ENCODE assay signal across 11 cellular contexts in the genomic region with DNA sequence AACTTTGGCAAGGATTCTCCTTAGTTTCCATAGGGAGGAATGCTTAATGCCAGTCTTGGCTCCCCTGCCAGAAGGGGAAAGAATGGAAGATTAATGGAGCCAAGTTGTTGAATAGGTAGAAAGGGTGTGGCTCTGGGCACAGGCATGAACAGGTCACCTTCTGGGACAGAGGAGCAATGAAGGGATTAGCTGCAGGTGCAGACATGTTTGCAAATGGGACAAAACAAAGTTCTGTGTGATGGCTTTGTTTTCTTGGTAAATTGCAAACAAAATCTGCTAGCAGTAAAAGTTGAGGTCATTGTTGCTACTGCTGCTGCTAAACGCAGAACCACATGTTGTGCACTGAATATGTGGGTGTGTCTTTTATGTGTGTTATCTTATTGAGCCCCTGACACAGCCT.
"Had no signal": no experiment of that assay in that cellular context is flagged by ENCODE, and none has a peak within 500 bp of the region (broad histone marks: within the 10 kb centered on the region; RNA-seq: fewer than 3 reads in every experiment).

No MANE protein-coding gene starts in this region.

- H3K36me3 ChIP-seq: neutrophil, right atrium auricular region, thyroid gland had no signal

- H3K4me3 ChIP-seq: right atrium auricular region, smooth muscle cell, thyroid gland had no signal

- H3K27me3 ChIP-seq: neutrophil, right atrium auricular region, thyroid gland had no signal

- DNase-seq: activated gamma-delta T cell; activated T-cell treated with anti-CD3 and anti-CD28 coated beads, Interleukin-2, amount 50 U/mL, for 24 hours; amygdala; immature natural killer cell; left cardiac atrium; naive thymus-derived CD8-positive, alpha-beta T cell; posterior cingulate gyrus; thyroid gland had no signal

- H3K27ac ChIP-seq: neutrophil, right atrium auricular region, thyroid gland had no signal

- H3K9me3 ChIP-seq: neutrophil, right atrium auricular region, thyroid gland had no signal

- H3K4me1 ChIP-seq: right atrium auricular region, thyroid gland had no signal
